In the genomic region with DNA sequence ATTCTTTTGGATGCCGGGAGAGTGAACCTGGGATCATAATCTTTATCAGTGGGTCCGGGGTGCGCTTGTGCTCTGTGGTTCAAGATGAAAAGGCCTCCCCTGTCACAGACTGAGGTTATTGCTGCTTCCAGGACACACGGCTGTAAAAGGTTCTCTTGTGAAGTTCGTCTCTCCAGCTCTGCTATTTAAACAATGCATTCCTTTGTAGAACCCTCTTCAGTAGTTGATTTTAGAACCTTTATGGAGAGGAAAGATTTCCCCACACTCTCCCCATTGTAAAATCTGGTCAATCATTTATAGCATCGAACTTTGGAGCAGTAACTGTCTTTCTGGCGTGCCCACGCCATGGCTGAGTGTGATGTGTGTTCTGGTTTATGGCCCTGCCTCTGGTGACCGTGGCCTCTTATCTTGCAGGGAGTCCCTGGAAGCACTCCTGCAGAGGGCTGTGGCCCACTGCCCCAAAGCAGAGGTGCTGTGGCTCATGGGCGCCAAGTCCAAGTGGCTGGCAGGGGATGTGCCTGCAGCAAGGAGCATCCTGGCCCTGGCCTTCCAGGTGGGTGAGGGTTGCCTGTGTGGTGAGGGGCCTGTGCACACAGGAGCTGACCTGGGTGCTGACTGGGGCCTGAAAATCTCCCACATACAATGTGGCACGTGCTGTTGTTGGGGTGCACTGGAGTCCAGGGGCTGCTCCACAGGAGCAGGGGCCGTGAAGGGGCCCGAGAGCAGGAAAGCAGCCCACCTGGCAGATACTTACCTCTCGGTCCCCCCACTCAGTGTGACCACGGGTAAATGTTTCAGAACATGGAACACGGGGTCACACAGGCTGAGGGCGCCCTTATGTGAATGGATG, we compare ENCODE assay signal across 19 cellular contexts. TPM values are rescaled to one million over a fixed set of nuclear protein-coding genes. Genes with fewer than 3 reads are reported as not detected.
"Had no signal": no experiment of that assay in that cellular context is flagged by ENCODE, and none has a peak within 500 bp of the region (broad histone marks: within the 10 kb centered on the region; RNA-seq: fewer than 3 reads in every experiment).

No MANE protein-coding gene starts in this region.

- H3K9me3 ChIP-seq: ascending aorta, lower lobe of right lung, prostate gland, suprapubic skin, upper lobe of right lung had no signal

- DNase-seq: activated CD4-positive, alpha-beta memory T cell treated with anti-CD3 and anti-CD28 coated beads for 36 hours; activated CD4-positive, alpha-beta T cell treated with anti-CD3 and anti-CD28 coated beads for 1 hour; activated gamma-delta T cell treated with Interleukin-2 at 50 U/mL for 16 hours; activated naive CD8-positive, alpha-beta T cell treated with anti-CD3 and anti-CD28 coated beads, Interleukin-2, amount 50 U/mL, for 24 hours; activated T-cell treated with anti-CD3 and anti-CD28 coated beads, Interleukin-2, amount 50 U/mL, for 48 hours; effector CD8-positive, alpha-beta T cell; hypothalamus; kidney glomerular epithelial cell; lower lobe of right lung; naive thymus-derived CD4-positive, alpha-beta T cell; stimulated activated CD4-positive, alpha-beta T cell treated with anti-CD3 and anti-CD28 coated beads, Interleukin-4, amount 100 ng/mL, for 1 hour; stimulated activated CD8-positive, alpha-beta memory T cell treated with anti-CD3 and anti-CD28 coated beads, Interleukin-4, amount 100 ng/mL, for 48 hours; stimulated activated naive CD8-positive, alpha-beta T cell treated with anti-CD3 and anti-CD28 coated beads, Interleukin-15, Interleukin-2, amounts not matched to agents 100 U/mL and 50 U/mL, for 24 hours; upper lobe of right lung had no signal

- H3K4me1 ChIP-seq: ascending aorta, lower lobe of right lung, prostate gland, suprapubic skin, upper lobe of right lung had no signal

- ATAC-seq: activated naive CD8-positive, alpha-beta T cell treated with anti-CD3 and anti-CD28 coated beads, Interleukin-2, amount 50 U/mL, for 24 hours; lower lobe of right lung; naive thymus-derived CD4-positive, alpha-beta T cell; stimulated activated naive CD8-positive, alpha-beta T cell treated with anti-CD3 and anti-CD28 coated beads, Interleukin-15, Interleukin-2, amounts not matched to agents 100 U/mL and 50 U/mL, for 24 hours; upper lobe of right lung had no signal

- H3K27ac ChIP-seq: ascending aorta, cardiac muscle cell, epithelial cell of prostate, lower lobe of right lung, prostate gland, suprapubic skin, upper lobe of right lung had no signal

- H3K27me3 ChIP-seq: ascending aorta, cardiac muscle cell, suprapubic skin, upper lobe of right lung had no signal

- H3K4me3 ChIP-seq: ascending aorta, cardiac muscle cell, lower lobe of right lung, prostate gland, suprapubic skin, upper lobe of right lung had no signal

RNA-seq across cellular contexts. Expression of a gene that starts 11.6 kb away (rescaled TPM):
- total RNA-seq: ascending aorta had no signal

RNA-seq across cellular contexts. Expression of a gene that starts 25.1 kb away (rescaled TPM):
- total RNA-seq: activated CD4-positive, alpha-beta memory T cell treated with anti-CD3 and anti-CD28 coated beads for 36 hours had no signal
- polyA plus RNA-seq: cardiac muscle cell; naive thymus-derived CD4-positive, alpha-beta T cell had no signal

RNA-seq across cellular contexts. Expression of a gene that starts 44.9 kb away (rescaled TPM):
- total RNA-seq: ascending aorta had no signal
